In genomic region chr12:106986135-106986534, GRCh38 we compare ENCODE assay signal across 9 cellular contexts. TPM values are rescaled to one million over a fixed set of nuclear protein-coding genes. Genes with fewer than 3 reads are reported as not detected.
DNase-seq lines count a peak whose midpoint lies in the region; ATAC-seq and TF ChIP-seq lines count a peak whose summit lies in the region.
"Had no signal": no experiment of that assay in that cellular context is flagged by ENCODE, and none has a peak within 500 bp of the region (broad histone marks: within the 10 kb centered on the region; RNA-seq: fewer than 3 reads in every experiment).

No MANE protein-coding gene starts in this region.

- H3K4me1 ChIP-seq in MM.1S (ENCODE audit: low read length): no peaks in the 10 kb centered on the region

- DNase-seq in MM.1S (no peak), neural crest cell (ENCODE audit: low read depth, low spot score) (no peak), NCI-H146 treated with DMSO at 0.1 percent for 48 hours (lab: John Stamatoyannopoulos, UW; ENCODE audit: unreplicated experiment) (no peak), DMS153 (lab: John Stamatoyannopoulos, UW) (no peak)
- no peak for DNase-seq in effector memory CD8-positive, alpha-beta T cell
- no peak for DNase-seq in stimulated activated CD4-positive, alpha-beta T cell treated with anti-CD3 and anti-CD28 coated beads, Interleukin-1b, Interleukin-23, amount 100 ng/mL, for 48 hours

- peak overlapping the region; percentile 87 for H3K4me3 ChIP-seq in MM.1S (ENCODE audit: low read length)

- H4K20me1 ChIP-seq in MM.1S (ENCODE audit: insufficient read depth, low read length): no peaks in the 10 kb centered on the region

- H3K27ac ChIP-seq in C4-2B (peak overlapping the region; percentile 73), MM.1S (ENCODE audit: low read length) (no peak overlapping the region)

- H3K27ac Mint-ChIP-seq in effector memory CD8-positive, alpha-beta T cell: peak overlapping the region; percentile 95 to 98
- H3K27ac Mint-ChIP-seq in neural crest cell (ENCODE audit: unreplicated experiment): no peak overlapping the region

- no peaks in the 10 kb centered on the region for H3K79me2 ChIP-seq in MM.1S (ENCODE audit: low read length)

- ATAC-seq in effector memory CD8-positive, alpha-beta T cell (replicated peaks): no peak
- ATAC-seq in GM21390 (IDR thresholded peaks at IDR 0.05; ENCODE audit: unreplicated experiment): no peak

- peaks cover 9% of the 10 kb centered on the region for H3K36me3 Mint-ChIP-seq in effector memory CD8-positive, alpha-beta T cell (ENCODE audit: insufficient read depth)
- peaks cover 21% of the 10 kb centered on the region for H3K36me3 Mint-ChIP-seq in neural crest cell (ENCODE audit: low read depth)

- no peaks in the 10 kb centered on the region for H3K27me3 Mint-ChIP-seq in effector memory CD8-positive, alpha-beta T cell
- no peaks in the 10 kb centered on the region for H3K27me3 Mint-ChIP-seq in neural crest cell (ENCODE audit: low read depth)

- peak overlapping the region; percentile 61; the same call in 1 of the 2 replicates for H3K9ac ChIP-seq in MM.1S (ENCODE audit: low read length)

- H3K27me3 ChIP-seq in MM.1S (replicated peaks; ENCODE audit: insufficient read depth, low read length): no peaks in the 10 kb centered on the region
- H3K27me3 ChIP-seq: foreskin keratinocyte had no signal

- peak overlapping the region; percentile 95 for H2AFZ ChIP-seq in MM.1S (ENCODE audit: low read length)

- no peaks in the 10 kb centered on the region for H3F3A ChIP-seq in MM.1S (ENCODE audit: insufficient read depth, low read length)

- no peaks in the 10 kb centered on the region for H3K9me3 ChIP-seq in MM.1S (replicated peaks; ENCODE audit: insufficient read depth, low read length)

- H3K36me3 ChIP-seq in MM.1S (replicated peaks; ENCODE audit: insufficient read depth, low read length): no peaks in the 10 kb centered on the region

- TF ChIP-seq CTCF in C4-2B (conservative IDR thresholded peaks at IDR 0.05): no peak
- TF ChIP-seq CTCF in MM.1S (IDR thresholded peaks at IDR 0.05; ENCODE audit: low read length): no peak
- no peak for TF ChIP-seq CTCF in neural crest cell (conservative IDR thresholded peaks at IDR 0.05)

- H3K9me3 Mint-ChIP-seq in effector memory CD8-positive, alpha-beta T cell: no peaks in the 10 kb centered on the region
- peaks cover 5% of the 10 kb centered on the region for H3K9me3 Mint-ChIP-seq in neural crest cell

- H3K4me3 Mint-ChIP-seq in effector memory CD8-positive, alpha-beta T cell: peak overlapping the region; percentile 96 to 98
- peak overlapping the region; percentile 96 for H3K4me3 Mint-ChIP-seq in neural crest cell

- no peaks in the 10 kb centered on the region for H3K9me2 ChIP-seq in MM.1S (replicated peaks; ENCODE audit: insufficient read depth, low read length)

- H3K4me1 Mint-ChIP-seq in effector memory CD8-positive, alpha-beta T cell (ENCODE audit: low read depth in 2 of 2): peaks cover 34 to 35% of the 10 kb centered on the region in 2 donors
- H3K4me1 Mint-ChIP-seq in neural crest cell: peaks cover 37% of the 10 kb centered on the region

- H3K4me2 ChIP-seq in MM.1S (ENCODE audit: low read depth, low read length): peak overlapping the region; percentile 81

RNA-seq across cellular contexts. Expression of gene MTERF2, which starts 0.8 kb away (rescaled TPM):
- 17.6 and 20.4 TPM in 2 replicates for total RNA-seq in neural crest cell

RNA-seq across cellular contexts. Expression of gene TMEM263, which starts 30.4 kb away (rescaled TPM):
- 27.9 and 29.9 TPM in 2 replicates for total RNA-seq in neural crest cell
